31 cellular contexts compared by ENCODE assay signal in the genomic region with DNA sequence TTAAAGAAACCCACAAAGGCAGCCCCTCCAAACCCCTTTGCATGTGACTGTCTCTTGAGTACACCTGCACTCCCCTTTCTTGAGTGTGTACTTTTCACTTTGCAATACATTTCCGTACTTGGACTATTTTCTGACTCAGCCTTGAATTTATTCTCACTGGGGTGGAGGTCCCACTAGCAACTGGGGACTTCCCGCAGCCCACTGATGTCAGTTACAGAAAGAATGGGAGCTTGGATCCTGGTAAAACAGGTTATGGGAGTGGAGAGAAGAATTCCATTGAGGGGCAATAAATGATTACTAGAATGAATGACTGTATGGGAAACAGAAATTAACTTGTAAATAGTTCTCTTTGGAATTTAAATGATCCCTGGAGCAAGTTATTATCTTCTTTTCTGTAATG. TPM values are rescaled to one million over a fixed set of nuclear protein-coding genes. Genes with fewer than 3 reads are reported as not detected.
DNase-seq lines count a peak whose midpoint lies in the region; ATAC-seq, FAIRE-seq and TF ChIP-seq lines count a peak whose summit lies in the region.
"Had no signal": no experiment of that assay in that cellular context is flagged by ENCODE, and none has a peak within 500 bp of the region (broad histone marks: within the 10 kb centered on the region; RNA-seq: fewer than 3 reads in every experiment).

No MANE protein-coding gene starts in this region.

- peaks cover 10% of the 10 kb centered on the region for H3K36me3 Mint-ChIP-seq in Calu3 (ENCODE audit: insufficient read depth, unreplicated experiment)
- H3K36me3 Mint-ChIP-seq in progenitor cell of endocrine pancreas (ENCODE audit: insufficient read depth), result no peaks in the 10 kb centered on the region
- H3K36me3 Mint-ChIP-seq: CD14-positive monocyte; naive thymus-derived CD8-positive, alpha-beta T cell had no signal

- no peak for FAIRE-seq in H54 (lab: Jason Lieb, UNC)
- FAIRE-seq: GM18507 had no signal

- no peaks in the 10 kb centered on the region for H3K9me3 Mint-ChIP-seq in Calu3 (ENCODE audit: low read depth, unreplicated experiment)
- no peaks in the 10 kb centered on the region for H3K9me3 Mint-ChIP-seq in progenitor cell of endocrine pancreas (ENCODE audit: low read depth)
- H3K9me3 Mint-ChIP-seq: activated naive CD4-positive, alpha-beta T cell treated with anti-CD3 and anti-CD28 coated beads for 36 hours; activated T-cell treated with anti-CD3 and anti-CD28 coated beads, Interleukin-2, amount 50 U/mL, for 72 hours; CD14-positive monocyte; naive thymus-derived CD8-positive, alpha-beta T cell had no signal

- CTCF ChIA-PET in Calu3 (lab: Charles Lee), result interaction anchor here (0.6 kb wide), 1 partner anchor 98 kb away, joined by 3 read pairs; no protein-coding TSS in a partner anchor

- H3K27me3 Mint-ChIP-seq in Calu3 (ENCODE audit: unreplicated experiment) (no peaks in the 10 kb centered on the region), progenitor cell of endocrine pancreas (no peaks in the 10 kb centered on the region)

- peaks cover 48% of the 10 kb centered on the region for H3K4me1 Mint-ChIP-seq in Calu3 (ENCODE audit: low read depth, unreplicated experiment)
- peaks cover 39% of the 10 kb centered on the region for H3K4me1 Mint-ChIP-seq in progenitor cell of endocrine pancreas (ENCODE audit: low read depth)

- H3K9me3 ChIP-seq in SJCRH30 (replicated peaks) (no peaks in the 10 kb centered on the region), Peyer's patch (no peaks in the 10 kb centered on the region), mucosa of descending colon (no peaks in the 10 kb centered on the region)
- H3K9me3 ChIP-seq: adrenal gland, MG63, spleen had no signal

- H3K36me3 ChIP-seq in SJCRH30, result no peaks in the 10 kb centered on the region
- no peaks in the 10 kb centered on the region for H3K36me3 ChIP-seq in Peyer's patch
- H3K36me3 ChIP-seq in mucosa of descending colon (ENCODE audit: low read depth), result no peaks in the 10 kb centered on the region
- H3K36me3 ChIP-seq: adrenal gland, brain microvascular endothelial cell, MG63, spleen, WERI-Rb-1 had no signal

- TF ChIP-seq POLR2A in Peyer's patch (IDR thresholded peaks at IDR 0.05) (no peak), H54 (IDR thresholded peaks at IDR 0.05; ENCODE audit: low read depth, low read length) (no peak)

- DNase-seq in Calu3, result peak; percentile 45
- no peak for DNase-seq in SJCRH30
- peak; percentile 17 for DNase-seq in glomerular visceral epithelial cell (ENCODE audit: extremely low spot score)
- DNase-seq in progenitor cell of endocrine pancreas (ENCODE audit: low spot score, unreplicated experiment), result no peak
- DNase-seq in Peyer's patch, result no peak
- DNase-seq in C1 segment of cervical spinal cord (lab: John Stamatoyannopoulos, UW), result no peak
- no peak for DNase-seq in mucosa of descending colon
- no peak for DNase-seq in H54 (ENCODE audit: insufficient read length, low spot score)
- DNase-seq: activated naive CD4-positive, alpha-beta T cell treated with anti-CD3 and anti-CD28 coated beads for 36 hours; activated T-cell treated with anti-CD3 and anti-CD28 coated beads, Interleukin-2, amount 50 U/mL, for 72 hours; left cardiac atrium; naive thymus-derived CD8-positive, alpha-beta T cell; NCI-H1417 treated with DMSO at 0.1 percent for 48 hours; NCI-H2081 treated with DMSO at 0.1 percent for 48 hours; NCI-H446; NCI-H82; spleen; substantia nigra; T-helper 9 cell had no signal

- H3K27me3 ChIP-seq in SJCRH30 (no peaks in the 10 kb centered on the region), Peyer's patch (no peaks in the 10 kb centered on the region)
- H3K27me3 ChIP-seq: adrenal gland, brain microvascular endothelial cell, MG63, spleen had no signal

- TF ChIP-seq CTCF in Calu3 (IDR thresholded peaks at IDR 0.05; ENCODE audit: unreplicated experiment), result no peak
- no peak for TF ChIP-seq CTCF in progenitor cell of endocrine pancreas (IDR thresholded peaks at IDR 0.05; ENCODE audit: unreplicated experiment)
- TF ChIP-seq CTCF in Peyer's patch (IDR thresholded peaks at IDR 0.05), result no peak
- no peak for TF ChIP-seq CTCF in mucosa of descending colon (IDR thresholded peaks at IDR 0.05)

- no peak for ATAC-seq in mucosa of descending colon
- ATAC-seq: activated T-cell treated with anti-CD3 and anti-CD28 coated beads, Interleukin-2, amount 50 U/mL, for 72 hours; left cardiac atrium; naive thymus-derived CD8-positive, alpha-beta T cell had no signal

- H3K4me3 ChIP-seq in SJCRH30, result no peak overlapping the region
- no peak overlapping the region for H3K4me3 ChIP-seq in Peyer's patch
- H3K4me3 ChIP-seq in mucosa of descending colon, result no peak overlapping the region
- H3K4me3 ChIP-seq: adrenal gland, MG63, spleen had no signal

- no TSS peak for BruUV-seq in Calu3 (replicated peaks; lab: Mats Ljungman, UMichigan)

- peak overlapping the region; percentile 95 for H3K27ac Mint-ChIP-seq in Calu3 (ENCODE audit: unreplicated experiment)
- H3K27ac Mint-ChIP-seq in progenitor cell of endocrine pancreas, result peak overlapping the region; percentile 82
- H3K27ac Mint-ChIP-seq: activated naive CD4-positive, alpha-beta T cell treated with anti-CD3 and anti-CD28 coated beads for 36 hours; activated T-cell treated with anti-CD3 and anti-CD28 coated beads, Interleukin-2, amount 50 U/mL, for 72 hours; naive thymus-derived CD8-positive, alpha-beta T cell had no signal

- H3K4me3 Mint-ChIP-seq in Calu3 (ENCODE audit: low read depth, unreplicated experiment) (peak overlapping the region; percentile 9), progenitor cell of endocrine pancreas (ENCODE audit: low read depth) (no peak overlapping the region)
- H3K4me3 Mint-ChIP-seq: activated naive CD4-positive, alpha-beta T cell treated with anti-CD3 and anti-CD28 coated beads for 36 hours; activated T-cell treated with anti-CD3 and anti-CD28 coated beads, Interleukin-2, amount 50 U/mL, for 72 hours; naive thymus-derived CD8-positive, alpha-beta T cell had no signal

- intact Hi-C loops in Calu3 (cut with micrococcal nuclease; ENCODE audit: unreplicated experiment), result loop anchor here (5.0 to 10.0 kb wide), 2 partner anchors 191 to 338 kb away; partner anchors contain the start of genes NXNL2 and SPIN1
- intact Hi-C loops in mucosa of descending colon (cut with DNase I, micrococcal nuclease), result no loop called here

- H3K27ac ChIP-seq in SJCRH30 (peak overlapping the region; percentile 97), Peyer's patch (no peak overlapping the region)
- H3K27ac ChIP-seq: adrenal gland, brain microvascular endothelial cell, spleen, WERI-Rb-1 had no signal

- H3K4me1 ChIP-seq in SJCRH30 (peaks cover 36% of the 10 kb centered on the region), Peyer's patch (peaks cover 0 to 30% (median 0%) of the 10 kb centered on the region in 4 donors), mucosa of descending colon (ENCODE audit: low read depth) (no peaks in the 10 kb centered on the region)
- H3K4me1 ChIP-seq: adrenal gland had no signal

RNA-seq across cellular contexts. Expression of gene SPATA31C2, which starts 58.2 kb away (rescaled TPM):
- total RNA-seq in Calu3 (2022) (not detected in 2 replicates), progenitor cell of endocrine pancreas (not detected in 2 replicates), Peyer's patch (not detected), mucosa of descending colon (not detected)
- 0.35 and 0.53 TPM in 2 replicates for total RNA-seq in SJCRH30 (2014; rRNA removed; shearing (Covaris generic))
- total RNA-seq: activated naive CD4-positive, alpha-beta T cell treated with anti-CD3 and anti-CD28 coated beads for 36 hours; activated T-cell treated with anti-CD3 and anti-CD28 coated beads, Interleukin-2, amount 50 U/mL, for 72 hours; adrenal gland; chondrocyte; Daoy; HT-29; left cardiac atrium; mesenteric fat pad; naive thymus-derived CD8-positive, alpha-beta T cell; omental fat pad; spleen; urinary bladder had no signal

Comparison
In these comparisons a context has a peak if more than half of its experiments do, and no peak if none do; other contexts are left out.
1. DNase-seq: peak in Calu3 (single experiment) and glomerular visceral epithelial cell (single experiment); none in SJCRH30 (0 of 2), progenitor cell of endocrine pancreas (single experiment), Peyer's patch (0 of 3), C1 segment of cervical spinal cord (0 of 14), mucosa of descending colon (0 of 3) and H54 (single experiment).